In genomic region chr16:67246081-67246944, GRCh38 we compare ENCODE assay signal across 8 cellular contexts. TPM values are rescaled to one million over a fixed set of nuclear protein-coding genes. Genes with fewer than 3 reads are reported as not detected.
A peak's percentile ranks its signal among the peaks of the same experiment; 100 is the strongest.
DNase-seq lines count a peak whose midpoint lies in the region; ATAC-seq and TF ChIP-seq lines count a peak whose summit lies in the region.

No MANE protein-coding gene starts in this region.

- intact Hi-C loops in PC-3 (cut with micrococcal nuclease) = loop anchor here (10.0 kb wide), 1 partner anchor 52 kb away; the partner anchor contains the start of genes E2F4, ELMO3 and EXOC3L1

- H3K36me3 Mint-ChIP-seq in neural progenitor cell = no peaks in the 10 kb centered on the region

- H2AFZ ChIP-seq in PC-3 (ENCODE audit: low read length) (peak overlapping the region; percentile 70), neural progenitor cell (replicated peaks) (peak overlapping the region; percentile 87)

- CTCF ChIA-PET in PC-3 (lab: Charles Lee) = interaction anchor here (0.6 to 1.7 kb wide), 6 partner anchors 14 to 153 kb away, joined by 3 to 21 read pairs (median 5); no protein-coding TSS in a partner anchor

- peak overlapping the region; percentile 76 for H3K4me3 ChIP-seq in AG09309 (ENCODE audit: control insufficient read depth, low read depth, low read length)
- peak overlapping the region; percentile 89 for H3K4me3 ChIP-seq in PC-3 (ENCODE audit: low read length)
- peak overlapping the region; percentile 78 to 79 for H3K4me3 ChIP-seq in foreskin fibroblast (ENCODE audit: low read depth in 1 of 2, low read length in 2 of 2)
- H3K4me3 ChIP-seq in neural progenitor cell = peak overlapping the region; percentile 64
- H3K4me3 ChIP-seq in urinary bladder (ENCODE audit: low read depth, low read length) = peak overlapping the region; percentile 69

- peak overlapping the region; percentile 92 for H3K4me3 Mint-ChIP-seq in neural progenitor cell

- peak overlapping the region; percentile 88 for H3K27ac ChIP-seq in PC-3 (ENCODE audit: low read length)
- no peak overlapping the region for H3K27ac ChIP-seq in neural progenitor cell
- peak overlapping the region; percentile 66 for H3K27ac ChIP-seq in urinary bladder (ENCODE audit: low read depth)

- BruUV-seq in PC-3 (replicated peaks; lab: Mats Ljungman, UMichigan) = no TSS peak

- H3K4me2 ChIP-seq in PC-3 (ENCODE audit: low read length) (peak overlapping the region; percentile 95), neural progenitor cell (peak overlapping the region; percentile 92)

- H3K9ac ChIP-seq in PC-3 (ENCODE audit: low read length) (peak overlapping the region; percentile 72), neural progenitor cell (no peak overlapping the region)

- ATAC-seq in GM18517 (IDR thresholded peaks at IDR 0.05; ENCODE audit: unreplicated experiment) (peak; percentile 22), HG03520 (IDR thresholded peaks at IDR 0.05; ENCODE audit: unreplicated experiment) (peak; percentile 21), PC-3 (peak; percentile 40)

- no peaks in the 10 kb centered on the region for H3K9me3 ChIP-seq in PC-3 (ENCODE audit: low read length)
- no peaks in the 10 kb centered on the region for H3K9me3 ChIP-seq in neural progenitor cell (ENCODE audit: low read depth)

- peaks cover 26% of the 10 kb centered on the region for H3K27me3 Mint-ChIP-seq in neural progenitor cell (ENCODE audit: insufficient read depth, low read depth)

- no peaks in the 10 kb centered on the region for H3K27me3 ChIP-seq in PC-3 (ENCODE audit: low read length)
- H3K27me3 ChIP-seq in neural progenitor cell = peaks cover 41% of the 10 kb centered on the region

- H3K4me1 ChIP-seq in PC-3 (ENCODE audit: insufficient read depth, low read length) = peaks cover 59% of the 10 kb centered on the region
- peaks cover 25% of the 10 kb centered on the region for H3K4me1 ChIP-seq in neural progenitor cell
- no peaks in the 10 kb centered on the region for H3K4me1 ChIP-seq in urinary bladder (ENCODE audit: insufficient read depth)

- TF ChIP-seq CTCF in AG09309 (IDR thresholded peaks at IDR 0.05; ENCODE audit: control insufficient read depth, insufficient read depth, low read depth, low read length, missing control alignments) = peak; percentile 53
- TF ChIP-seq CTCF in PC-3 (conservative IDR thresholded peaks at IDR 0.05; ENCODE audit: low read depth, low read length) = peak; percentile 43
- peak; percentile 38 for TF ChIP-seq CTCF in foreskin fibroblast (IDR thresholded peaks at IDR 0.05; ENCODE audit: low read depth, low read length)
- TF ChIP-seq CTCF in neural progenitor cell (IDR thresholded peaks at IDR 0.05) = peak; percentile 62

- H3K36me3 ChIP-seq in PC-3 (ENCODE audit: low read depth, low read length) (no peaks in the 10 kb centered on the region), neural progenitor cell (no peaks in the 10 kb centered on the region), urinary bladder (ENCODE audit: insufficient read depth) (no peaks in the 10 kb centered on the region)

- DNase-seq in AG09309 (ENCODE audit: low read depth) = peak; percentile 52
- peak; percentile 83 for DNase-seq in PC-3
- DNase-seq in activated gamma-delta T cell treated with Interleukin-2 at 50 U/mL for 16 hours = peak; percentile 31
- peak; percentile 92 to 96 for DNase-seq in foreskin fibroblast
- peak; percentile 90 for DNase-seq in neural progenitor cell (ENCODE audit: low spot score)

- POLR2A ChIA-PET in PC-3 (lab: Charles Lee; ENCODE audit: unreplicated experiment) = interaction anchor here (0.6 kb wide), 3 partner anchors 56 to 478 kb away, joined by 3 to 8 read pairs (median 4); no protein-coding TSS in a partner anchor

- H3F3A ChIP-seq in PC-3 (ENCODE audit: low read length, unreplicated experiment) (peaks cover 15% of the 10 kb centered on the region), neural progenitor cell (ENCODE audit: low read depth) (peaks cover 35% of the 10 kb centered on the region)

- H3K4me1 Mint-ChIP-seq in neural progenitor cell = peaks cover 29% of the 10 kb centered on the region

- no peaks in the 10 kb centered on the region for H3K9me2 ChIP-seq in PC-3 (replicated peaks; ENCODE audit: low read length)

- H3K9me3 Mint-ChIP-seq in neural progenitor cell = no peaks in the 10 kb centered on the region

- no peak overlapping the region for H3K27ac Mint-ChIP-seq in neural progenitor cell

- no peaks in the 10 kb centered on the region for H4K20me1 ChIP-seq in PC-3 (ENCODE audit: low read length)
- peaks cover 6% of the 10 kb centered on the region for H4K20me1 ChIP-seq in neural progenitor cell (ENCODE audit: low read depth)

- peaks cover 48% of the 10 kb centered on the region for H3K79me2 ChIP-seq in PC-3 (ENCODE audit: low read length)
- H3K79me2 ChIP-seq in neural progenitor cell (ENCODE audit: low read depth) = no peaks in the 10 kb centered on the region

- under 1% methylated on average over 61 of the region's 61 CpGs for WGBS in urinary bladder

RNA-seq across cellular contexts. Expression of gene FHOD1, which starts 1.0 kb away (rescaled TPM):
- total RNA-seq in PC-3 (2014; rRNA removed) = 45.5 and 57.1 TPM in 2 replicates
- 5.5 and 14.2 TPM in 2 replicates for total RNA-seq in neural progenitor cell (ENCODE audit: low replicate concordance)
- 7.5 TPM for total RNA-seq in urinary bladder
- 16.4 TPM for polyA plus RNA-seq in urinary bladder

RNA-seq across cellular contexts. Expression of gene SLC9A5, which starts 2.5 kb away (rescaled TPM):
- total RNA-seq in PC-3 (2014; rRNA removed) (0.81 and 1.1 TPM in 2 replicates), neural progenitor cell (ENCODE audit: low replicate concordance) (2.5 and 4.2 TPM in 2 replicates), urinary bladder (0.32 TPM)
- polyA plus RNA-seq in urinary bladder = 0.29 TPM

RNA-seq across cellular contexts. Expression of gene TMEM208, which starts 19.4 kb away (rescaled TPM):
- total RNA-seq in PC-3 (2014; rRNA removed) = 35.4 and 36.6 TPM in 2 replicates
- 27.3 and 39.4 TPM in 2 replicates for total RNA-seq in neural progenitor cell (ENCODE audit: low replicate concordance)
- 12.6 TPM for total RNA-seq in urinary bladder
- polyA plus RNA-seq in urinary bladder = 54.4 TPM

RNA-seq across cellular contexts. Expression of gene PLEKHG4, which starts 33.0 kb away (rescaled TPM):
- total RNA-seq in PC-3 (2014; rRNA removed) = 8.9 and 15.6 TPM in 2 replicates
- 4.0 and 6.2 TPM in 2 replicates for total RNA-seq in neural progenitor cell (ENCODE audit: low replicate concordance)
- 12.8 TPM for total RNA-seq in urinary bladder
- 5.8 TPM for polyA plus RNA-seq in urinary bladder

RNA-seq across cellular contexts. Expression of gene ELMO3, which starts 47.4 kb away (rescaled TPM):
- 1.6 and 2.2 TPM in 2 replicates for total RNA-seq in PC-3 (2014; rRNA removed)
- 1.9 TPM in 1 of 2 replicates, not detected in the other for total RNA-seq in neural progenitor cell (ENCODE audit: low replicate concordance)
- 2.7 TPM for total RNA-seq in urinary bladder
- polyA plus RNA-seq in urinary bladder = 6.4 TPM

Comparison
In these comparisons a context has a peak if more than half of its experiments do, and no peak if none do; other contexts are left out.
1. DNase-seq: peak in every context shown above with its lines; median percentile 94 in foreskin fibroblast; 90 in neural progenitor cell; 83 in PC-3; 52 in AG09309; 31 in activated gamma-delta T cell treated with Interleukin-2 at 50 U/mL for 16 hours.